ENCODE assay signal across 29 cellular contexts in genomic region chr1:30723296-30723897, GRCh38. TPM values are rescaled to one million over a fixed set of nuclear protein-coding genes. Genes with fewer than 3 reads are reported as not detected.
DNase-seq lines count a peak whose midpoint lies in the region; ATAC-seq and TF ChIP-seq lines count a peak whose summit lies in the region.
"Had no signal": no experiment of that assay in that cellular context is flagged by ENCODE, and none has a peak within 500 bp of the region (broad histone marks: within the 10 kb centered on the region; RNA-seq: fewer than 3 reads in every experiment).

Gene MATN1, minus strand, starts transcription at chr1:30723585. Its CDS starts 34 bp downstream, at chr1:30723551.

- H3K36me3 Mint-ChIP-seq in CD8-positive, alpha-beta memory T cell: peaks cover 0 to 53% (median 2%) of the 10 kb centered on the region in 3 donors
- H3K36me3 Mint-ChIP-seq in neural progenitor cell (no peaks in the 10 kb centered on the region), T-helper 17 cell (ENCODE audit: low read depth) (no peaks in the 10 kb centered on the region)
- H3K36me3 Mint-ChIP-seq: activated naive CD4-positive, alpha-beta T cell treated with anti-CD3 and anti-CD28 coated beads, Interleukin-2, amount 50 U/mL, for 24 hours had no signal

- no peaks in the 10 kb centered on the region for H3K27me3 Mint-ChIP-seq in CD8-positive, alpha-beta memory T cell
- H3K27me3 Mint-ChIP-seq in neural progenitor cell (ENCODE audit: insufficient read depth, low read depth): peaks cover 13% of the 10 kb centered on the region
- H3K27me3 Mint-ChIP-seq in T-helper 17 cell: no peaks in the 10 kb centered on the region
- H3K27me3 Mint-ChIP-seq: activated naive CD4-positive, alpha-beta T cell treated with anti-CD3 and anti-CD28 coated beads, Interleukin-2, amount 50 U/mL, for 24 hours had no signal

- no peaks in the 10 kb centered on the region for H3K79me2 ChIP-seq in neural progenitor cell (ENCODE audit: low read depth)

- peak within 1 kb of the TSS in 4 of 8 donors; percentile 51 to 64 (median 58) for H3K27ac Mint-ChIP-seq in CD8-positive, alpha-beta memory T cell
- peak within 1 kb of the TSS; percentile 60 for H3K27ac Mint-ChIP-seq in neural progenitor cell
- no peak within 1 kb of the TSS for H3K27ac Mint-ChIP-seq in T-helper 17 cell
- H3K27ac Mint-ChIP-seq: activated naive CD4-positive, alpha-beta T cell treated with anti-CD3 and anti-CD28 coated beads, Interleukin-2, amount 50 U/mL, for 24 hours had no signal

- CTCF ChIA-PET in CD8-positive, alpha-beta memory T cell (lab: Charles Lee): interaction anchor here (0.8 to 19.6 kb wide), 3 partner anchors 12 to 78 kb away, joined by 3 to 525 read pairs (median 4); no protein-coding TSS in a partner anchor

- peak within 1 kb of the TSS; percentile 96 for H3K4me2 ChIP-seq in BLaER1
- no peak within 1 kb of the TSS for H3K4me2 ChIP-seq in neural progenitor cell

- H3K4me3 Mint-ChIP-seq in CD8-positive, alpha-beta memory T cell: peak within 1 kb of the TSS in 1 of 7 donors; percentile 61
- H3K4me3 Mint-ChIP-seq in neural progenitor cell: no peak within 1 kb of the TSS
- no peak within 1 kb of the TSS for H3K4me3 Mint-ChIP-seq in T-helper 17 cell
- H3K4me3 Mint-ChIP-seq: activated naive CD4-positive, alpha-beta T cell treated with anti-CD3 and anti-CD28 coated beads, Interleukin-2, amount 50 U/mL, for 24 hours; neural crest cell had no signal

- H3K9me3 Mint-ChIP-seq in CD8-positive, alpha-beta memory T cell: no peaks in the 10 kb centered on the region
- no peaks in the 10 kb centered on the region for H3K9me3 Mint-ChIP-seq in neural progenitor cell
- H3K9me3 Mint-ChIP-seq: activated naive CD4-positive, alpha-beta T cell treated with anti-CD3 and anti-CD28 coated beads, Interleukin-2, amount 50 U/mL, for 24 hours; neural crest cell had no signal

- H3K9ac ChIP-seq in BLaER1 (no peak within 1 kb of the TSS), neural progenitor cell (no peak within 1 kb of the TSS)

- TF ChIP-seq CTCF in neural progenitor cell (IDR thresholded peaks at IDR 0.05): no peak

- H3K4me1 ChIP-seq in BLaER1 (peaks cover 82% of the 10 kb centered on the region), neural progenitor cell (peaks cover 10% of the 10 kb centered on the region)
- peaks cover 26% of the 10 kb centered on the region for H3K4me1 ChIP-seq in CD8-positive, alpha-beta memory T cell (ENCODE audit: insufficient read depth, low read length)
- H3K4me1 ChIP-seq: breast epithelium had no signal

- DNase-seq in CD8-positive, alpha-beta memory T cell: no peak
- no peak for DNase-seq in caudate nucleus (lab: John Stamatoyannopoulos, UW)
- no peak for DNase-seq in neural progenitor cell (ENCODE audit: low spot score)
- DNase-seq in T-helper 17 cell: no peak
- no peak for DNase-seq in NCI-H82 treated with DMSO at 0.1 percent for 48 hours (lab: John Stamatoyannopoulos, UW; ENCODE audit: unreplicated experiment)
- no peak for DNase-seq in SKM-1 treated with dmso at 0.1 percent for 144 hours (lab: John Stamatoyannopoulos, UW; ENCODE audit: unreplicated experiment)
- DNase-seq: activated CD4-positive, alpha-beta T cell treated with anti-CD3 and anti-CD28 coated beads, Interleukin-2, amount 50 U/mL, for 48 hours; amygdala; C1 segment of cervical spinal cord; effector CD8-positive, alpha-beta T cell; hippocampal formation; mammary epithelial cell; NCI-H1436; NCI-H2081; NCI-H2227 treated with DMSO at 0.1 percent for 48 hours; NCI-H526; stimulated activated CD4-positive, alpha-beta T cell treated with anti-CD3 and anti-CD28 coated beads, Interleukin-1b, Interleukin-23, amount 100 ng/mL, for 48 hours; stomach had no signal

- H3F3A ChIP-seq in neural progenitor cell (ENCODE audit: low read depth): no peaks in the 10 kb centered on the region

- H4K20me1 ChIP-seq in BLaER1: 0 out of 2 replicates have a peak, but pooled peaks cover 24% of the 10 kb centered on the region
- no peaks in the 10 kb centered on the region for H4K20me1 ChIP-seq in neural progenitor cell (ENCODE audit: low read depth)

- H3K4me3 ChIP-seq in BLaER1 (no peak within 1 kb of the TSS), neural progenitor cell (no peak within 1 kb of the TSS)
- no peak within 1 kb of the TSS for H3K4me3 ChIP-seq in CD8-positive, alpha-beta memory T cell (ENCODE audit: low read length)
- H3K4me3 ChIP-seq: breast epithelium, right atrium auricular region, stomach, tibial nerve had no signal

- H2AFZ ChIP-seq in neural progenitor cell (replicated peaks): no peak within 1 kb of the TSS

- H3K9me3 ChIP-seq in BLaER1 (no peaks in the 10 kb centered on the region), neural progenitor cell (ENCODE audit: low read depth) (no peaks in the 10 kb centered on the region), T-helper 17 cell (ENCODE audit: control insufficient read depth, low read length, poor library complexity, severe bottlenecking) (no peaks in the 10 kb centered on the region)
- H3K9me3 ChIP-seq in CD8-positive, alpha-beta memory T cell (ENCODE audit: low read length): no peaks in the 10 kb centered on the region
- H3K9me3 ChIP-seq: breast epithelium, right atrium auricular region, stomach, tibial nerve had no signal

- H3K4me1 Mint-ChIP-seq in CD8-positive, alpha-beta memory T cell: peaks cover 19 to 57% (median 28%) of the 10 kb centered on the region in 3 donors
- H3K4me1 Mint-ChIP-seq in neural progenitor cell: peaks cover 30% of the 10 kb centered on the region
- H3K4me1 Mint-ChIP-seq in T-helper 17 cell: peaks cover 23% of the 10 kb centered on the region

- H3K36me3 ChIP-seq in BLaER1: no peaks in the 10 kb centered on the region
- H3K36me3 ChIP-seq in CD8-positive, alpha-beta memory T cell (ENCODE audit: insufficient read depth, low read length): peaks cover 24% of the 10 kb centered on the region
- H3K36me3 ChIP-seq in neural progenitor cell: no peaks in the 10 kb centered on the region
- H3K36me3 ChIP-seq: breast epithelium, right atrium auricular region had no signal

- H3K27me3 ChIP-seq in BLaER1: no peaks in the 10 kb centered on the region
- H3K27me3 ChIP-seq in CD8-positive, alpha-beta memory T cell (ENCODE audit: insufficient read depth, low read length, poor library complexity, severe bottlenecking): no peaks in the 10 kb centered on the region
- peaks cover 5% of the 10 kb centered on the region for H3K27me3 ChIP-seq in neural progenitor cell
- H3K27me3 ChIP-seq: breast epithelium, right atrium auricular region, stomach, tibial nerve had no signal

- ATAC-seq in T-helper 17 cell (no peak), GM21723 (IDR thresholded peaks at IDR 0.05; ENCODE audit: unreplicated experiment) (no peak)
- ATAC-seq: HepG2, Right ventricle myocardium inferior, SK-N-SH treated with all-trans-retinoic acid at 6 μM for 48 hours had no signal

- POLR2A ChIA-PET in CD8-positive, alpha-beta memory T cell (lab: Charles Lee): interaction anchor here (0.6 to 2.1 kb wide), 2 partner anchors 20 to 56 kb away, joined by 4 to 7 read pairs; no protein-coding TSS in a partner anchor

- H3K27ac ChIP-seq in BLaER1 (peak within 1 kb of the TSS; percentile 22; the same call in 1 of the 2 replicates), caudate nucleus (ENCODE audit: low read depth, low read length) (peak within 1 kb of the TSS; percentile 34), neural progenitor cell (no peak within 1 kb of the TSS)
- H3K27ac ChIP-seq in CD8-positive, alpha-beta memory T cell (ENCODE audit: low read depth, low read length): peak within 1 kb of the TSS; percentile 24
- H3K27ac ChIP-seq: breast epithelium, epithelial cell of prostate, right atrium auricular region, stomach, tibial nerve had no signal

RNA-seq across cellular contexts. Expression of gene MATN1, which starts in this region (rescaled TPM):
- total RNA-seq in CD8-positive, alpha-beta memory T cell: under 1 TPM; 0.59 to 0.91 TPM
- polyA plus RNA-seq in CD8-positive, alpha-beta memory T cell: not detected
- total RNA-seq in neural progenitor cell (ENCODE audit: low replicate concordance): 0.09 TPM in 1 of 2 replicates, not detected in the other
- 1 to 10 TPM; 2.1 to 3.7 TPM for total RNA-seq in T-helper 17 cell
- total RNA-seq: breast epithelium, mammary epithelial cell, right atrium auricular region, Right ventricle myocardium inferior, tibial nerve had no signal
- polyA plus RNA-seq: stomach had no signal
